ENCODE assay signal across 8 cellular contexts in genomic region chr11:65569973-65570918, GRCh38. TPM values are rescaled to one million over a fixed set of nuclear protein-coding genes. Genes with fewer than 3 reads are reported as not detected.
A peak's percentile ranks its signal among the peaks of the same experiment; 100 is the strongest.
DNase-seq lines count a peak whose midpoint lies in the region; ATAC-seq and TF ChIP-seq lines count a peak whose summit lies in the region.

ZNRD2 (plus strand) TSS chr11:65570477; CDS start chr11:65570492, 15 bp downstream.

- intact Hi-C loops in testis (cut with DNase I; ENCODE audit: low total_unique reads): no loop called here

- H3K9me3 Mint-ChIP-seq in activated naive CD4-positive, alpha-beta T cell treated with anti-CD3 and anti-CD28 coated beads, Interleukin-2, amount 10 ng/mL, durations not matched to agents 7 days and 5 days: no peaks in the 10 kb centered on the region

- CTCF ChIA-PET in GM10248 (lab: Yijun Ruan, JAX): interaction anchor here (0.9 to 4.8 kb wide), 10 partner anchors 10 to 290 kb away, joined by 3 to 67 read pairs (median 9); partner anchors contain the start of genes LTBP3 and SIPA1
- CTCF ChIA-PET in activated naive CD4-positive, alpha-beta T cell treated with anti-CD3 and anti-CD28 coated beads, Interleukin-2, amount 10 ng/mL, durations not matched to agents 7 days and 5 days (lab: Charles Lee): interaction anchor here (0.9 to 5.6 kb wide), 9 partner anchors 10 to 45 kb away, joined by 3 to 95 read pairs (median 18); no protein-coding TSS in a partner anchor

- ATAC-seq in HG02571 (IDR thresholded peaks at IDR 0.05; ENCODE audit: unreplicated experiment): peak; percentile 55
- peak; percentile 77 for ATAC-seq in omental fat pad (ENCODE audit: low FRiP score)

- H3K36me3 Mint-ChIP-seq in activated naive CD4-positive, alpha-beta T cell treated with anti-CD3 and anti-CD28 coated beads, Interleukin-2, amount 10 ng/mL, durations not matched to agents 7 days and 5 days: peaks cover 29% of the 10 kb centered on the region

- H3K27ac ChIP-seq in SK-N-MC (peak within 1 kb of the TSS; percentile 92), testis (peak within 1 kb of the TSS; percentile 88 to 89)

- H3K4me3 ChIP-seq in NB4 (ENCODE audit: low read depth, low read length) (peak within 1 kb of the TSS; percentile 78), SK-N-MC (peak within 1 kb of the TSS; percentile 98), testis (peak within 1 kb of the TSS; percentile 75 to 93)

- peak within 1 kb of the TSS; percentile 98 for H3K27ac Mint-ChIP-seq in activated naive CD4-positive, alpha-beta T cell treated with anti-CD3 and anti-CD28 coated beads, Interleukin-2, amount 10 ng/mL, durations not matched to agents 7 days and 5 days

- TF ChIP-seq CTCF in GM10248 (IDR thresholded peaks at IDR 0.05; ENCODE audit: control extremely low read depth, extremely low read depth, low read depth, missing control alignments) (peak; percentile 69), NB4 (IDR thresholded peaks at IDR 0.05; ENCODE audit: low read depth, low read length) (peak; percentile 35), omental fat pad (IDR thresholded peaks at IDR 0.05) (no peak), testis (IDR thresholded peaks at IDR 0.05) (peak; percentile 29 to 57 (median 40))

- no peaks in the 10 kb centered on the region for H3K27me3 ChIP-seq in testis

- H3K4me3 Mint-ChIP-seq in activated naive CD4-positive, alpha-beta T cell treated with anti-CD3 and anti-CD28 coated beads, Interleukin-2, amount 10 ng/mL, durations not matched to agents 7 days and 5 days: peak within 1 kb of the TSS; percentile 93

- POLR2A ChIA-PET in GM10248 (lab: Yijun Ruan, JAX): interaction anchor here (0.6 to 1.4 kb wide), 5 partner anchors 18 to 152 kb away, joined by 4 to 9 read pairs (median 5); partner anchors contain the start of genes MALAT1 and NEAT1

- H3K9me3 ChIP-seq in SK-N-MC (ENCODE audit: low read depth, low read length): no peaks in the 10 kb centered on the region
- H3K9me3 ChIP-seq in testis: no peaks in the 10 kb centered on the region

- TF ChIP-seq POLR2A in NB4 (IDR thresholded peaks at IDR 0.05; ENCODE audit: extremely low read depth, insufficient read length) (peak; percentile 85), testis (IDR thresholded peaks at IDR 0.05) (no peak)

- H3K4me1 Mint-ChIP-seq in activated naive CD4-positive, alpha-beta T cell treated with anti-CD3 and anti-CD28 coated beads, Interleukin-2, amount 10 ng/mL, durations not matched to agents 7 days and 5 days: peaks cover 72% of the 10 kb centered on the region

- H3K4me1 ChIP-seq in testis: peaks cover 41% of the 10 kb centered on the region

- H3K36me3 ChIP-seq in SK-N-MC (ENCODE audit: insufficient read depth, low read length): peaks cover 4% of the 10 kb centered on the region; the same call in 1 of the 2 replicates
- H3K36me3 ChIP-seq in testis (ENCODE audit: low read depth, missing control alignments): no peaks in the 10 kb centered on the region

- WGBS in testis, 2 donors: 0% methylated on average over 6 to 79 of the region's 89 CpGs

- peak within 1 kb of the TSS; percentile 95 for H3K9ac ChIP-seq in SK-N-MC (ENCODE audit: insufficient read length)

- peaks cover 8% of the 10 kb centered on the region for H3K27me3 Mint-ChIP-seq in activated naive CD4-positive, alpha-beta T cell treated with anti-CD3 and anti-CD28 coated beads, Interleukin-2, amount 10 ng/mL, durations not matched to agents 7 days and 5 days

- DNase-seq in GM10248 (ENCODE audit: extremely low spot score) (peak; percentile 96), NB4 (ENCODE audit: low read depth) (peak; percentile 100), SK-N-MC (ENCODE audit: low read depth, low spot score) (peak; percentile 72), germinal center (ENCODE audit: low spot score) (peak; percentile 95), omental fat pad (ENCODE audit: low spot score) (peak; percentile 92), testis (peak; percentile 99)
- DNase-seq in activated naive CD4-positive, alpha-beta T cell treated with anti-CD3 and anti-CD28 coated beads, Interleukin-2, amount 10 ng/mL, durations not matched to agents 7 days and 5 days: peak; percentile 99

RNA-seq across cellular contexts. Expression of gene ZNRD2, which starts in this region (rescaled TPM):
- 10 to 100 TPM; 41.1 to 56.1 (median 50.1) TPM for total RNA-seq in omental fat pad
- 10 to 100 TPM; 67.7 to 79.6 TPM for total RNA-seq in testis
- 77.6 TPM for polyA plus RNA-seq in testis (ENCODE audit: insufficient read depth, low read depth, low replicate concordance)

Comparison
In these comparisons a context has a peak if more than half of its experiments do, and no peak if none do; other contexts are left out.
1. Peak in every context shown above with its lines: DNase-seq, ATAC-seq, H3K4me3 ChIP-seq and H3K27ac ChIP-seq.
2. CTCF ChIP-seq: peak in GM10248 (single experiment), NB4 (single experiment) and testis (3 of 3); none in omental fat pad (0 of 3).